In the genomic region with DNA sequence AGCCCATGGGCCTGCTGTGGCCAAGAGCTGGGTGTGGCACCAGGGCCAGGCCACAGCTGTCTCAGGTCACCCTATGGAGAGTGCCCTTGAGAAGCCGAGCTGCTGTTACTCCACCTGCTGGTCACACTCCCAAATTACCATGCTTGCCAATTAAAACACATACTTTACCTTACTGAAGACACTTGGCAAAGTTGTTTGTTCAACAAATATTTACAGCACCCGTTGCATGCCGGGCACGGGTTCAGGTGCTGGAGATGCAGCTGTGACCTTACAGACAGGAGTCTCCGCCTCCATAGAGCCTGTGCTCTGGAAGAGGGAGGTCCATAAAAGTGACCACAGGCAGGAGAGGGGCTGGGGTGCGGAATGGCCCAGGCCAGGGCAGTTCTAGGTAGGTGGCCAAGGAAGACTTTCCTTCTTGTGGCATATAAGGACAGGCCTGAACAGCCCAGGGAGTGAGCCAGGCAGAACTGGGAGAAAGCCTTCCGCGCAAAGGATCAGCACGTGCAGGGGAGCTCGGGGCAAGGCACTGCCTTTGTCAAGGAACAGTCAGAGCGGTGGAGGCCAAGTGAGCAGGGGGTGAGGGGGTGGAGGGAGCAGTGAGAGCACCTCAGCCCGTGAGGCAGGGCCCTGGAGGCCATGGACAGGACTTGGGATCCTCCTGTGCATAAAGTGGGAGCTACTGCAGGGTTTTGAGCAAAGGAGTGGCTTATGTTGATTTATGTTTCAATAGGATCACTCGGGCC, we compare ENCODE assay signal across 1 cellular context.
TF ChIP-seq lines count a peak whose summit lies in the region.

No MANE protein-coding gene starts in this region.

TF ChIP-seq in GM23338, 12 proteins besides CTCF, POLR2A, EP300 and RAD21 (continued from another document):
- TF ChIP-seq, protein P1, sequence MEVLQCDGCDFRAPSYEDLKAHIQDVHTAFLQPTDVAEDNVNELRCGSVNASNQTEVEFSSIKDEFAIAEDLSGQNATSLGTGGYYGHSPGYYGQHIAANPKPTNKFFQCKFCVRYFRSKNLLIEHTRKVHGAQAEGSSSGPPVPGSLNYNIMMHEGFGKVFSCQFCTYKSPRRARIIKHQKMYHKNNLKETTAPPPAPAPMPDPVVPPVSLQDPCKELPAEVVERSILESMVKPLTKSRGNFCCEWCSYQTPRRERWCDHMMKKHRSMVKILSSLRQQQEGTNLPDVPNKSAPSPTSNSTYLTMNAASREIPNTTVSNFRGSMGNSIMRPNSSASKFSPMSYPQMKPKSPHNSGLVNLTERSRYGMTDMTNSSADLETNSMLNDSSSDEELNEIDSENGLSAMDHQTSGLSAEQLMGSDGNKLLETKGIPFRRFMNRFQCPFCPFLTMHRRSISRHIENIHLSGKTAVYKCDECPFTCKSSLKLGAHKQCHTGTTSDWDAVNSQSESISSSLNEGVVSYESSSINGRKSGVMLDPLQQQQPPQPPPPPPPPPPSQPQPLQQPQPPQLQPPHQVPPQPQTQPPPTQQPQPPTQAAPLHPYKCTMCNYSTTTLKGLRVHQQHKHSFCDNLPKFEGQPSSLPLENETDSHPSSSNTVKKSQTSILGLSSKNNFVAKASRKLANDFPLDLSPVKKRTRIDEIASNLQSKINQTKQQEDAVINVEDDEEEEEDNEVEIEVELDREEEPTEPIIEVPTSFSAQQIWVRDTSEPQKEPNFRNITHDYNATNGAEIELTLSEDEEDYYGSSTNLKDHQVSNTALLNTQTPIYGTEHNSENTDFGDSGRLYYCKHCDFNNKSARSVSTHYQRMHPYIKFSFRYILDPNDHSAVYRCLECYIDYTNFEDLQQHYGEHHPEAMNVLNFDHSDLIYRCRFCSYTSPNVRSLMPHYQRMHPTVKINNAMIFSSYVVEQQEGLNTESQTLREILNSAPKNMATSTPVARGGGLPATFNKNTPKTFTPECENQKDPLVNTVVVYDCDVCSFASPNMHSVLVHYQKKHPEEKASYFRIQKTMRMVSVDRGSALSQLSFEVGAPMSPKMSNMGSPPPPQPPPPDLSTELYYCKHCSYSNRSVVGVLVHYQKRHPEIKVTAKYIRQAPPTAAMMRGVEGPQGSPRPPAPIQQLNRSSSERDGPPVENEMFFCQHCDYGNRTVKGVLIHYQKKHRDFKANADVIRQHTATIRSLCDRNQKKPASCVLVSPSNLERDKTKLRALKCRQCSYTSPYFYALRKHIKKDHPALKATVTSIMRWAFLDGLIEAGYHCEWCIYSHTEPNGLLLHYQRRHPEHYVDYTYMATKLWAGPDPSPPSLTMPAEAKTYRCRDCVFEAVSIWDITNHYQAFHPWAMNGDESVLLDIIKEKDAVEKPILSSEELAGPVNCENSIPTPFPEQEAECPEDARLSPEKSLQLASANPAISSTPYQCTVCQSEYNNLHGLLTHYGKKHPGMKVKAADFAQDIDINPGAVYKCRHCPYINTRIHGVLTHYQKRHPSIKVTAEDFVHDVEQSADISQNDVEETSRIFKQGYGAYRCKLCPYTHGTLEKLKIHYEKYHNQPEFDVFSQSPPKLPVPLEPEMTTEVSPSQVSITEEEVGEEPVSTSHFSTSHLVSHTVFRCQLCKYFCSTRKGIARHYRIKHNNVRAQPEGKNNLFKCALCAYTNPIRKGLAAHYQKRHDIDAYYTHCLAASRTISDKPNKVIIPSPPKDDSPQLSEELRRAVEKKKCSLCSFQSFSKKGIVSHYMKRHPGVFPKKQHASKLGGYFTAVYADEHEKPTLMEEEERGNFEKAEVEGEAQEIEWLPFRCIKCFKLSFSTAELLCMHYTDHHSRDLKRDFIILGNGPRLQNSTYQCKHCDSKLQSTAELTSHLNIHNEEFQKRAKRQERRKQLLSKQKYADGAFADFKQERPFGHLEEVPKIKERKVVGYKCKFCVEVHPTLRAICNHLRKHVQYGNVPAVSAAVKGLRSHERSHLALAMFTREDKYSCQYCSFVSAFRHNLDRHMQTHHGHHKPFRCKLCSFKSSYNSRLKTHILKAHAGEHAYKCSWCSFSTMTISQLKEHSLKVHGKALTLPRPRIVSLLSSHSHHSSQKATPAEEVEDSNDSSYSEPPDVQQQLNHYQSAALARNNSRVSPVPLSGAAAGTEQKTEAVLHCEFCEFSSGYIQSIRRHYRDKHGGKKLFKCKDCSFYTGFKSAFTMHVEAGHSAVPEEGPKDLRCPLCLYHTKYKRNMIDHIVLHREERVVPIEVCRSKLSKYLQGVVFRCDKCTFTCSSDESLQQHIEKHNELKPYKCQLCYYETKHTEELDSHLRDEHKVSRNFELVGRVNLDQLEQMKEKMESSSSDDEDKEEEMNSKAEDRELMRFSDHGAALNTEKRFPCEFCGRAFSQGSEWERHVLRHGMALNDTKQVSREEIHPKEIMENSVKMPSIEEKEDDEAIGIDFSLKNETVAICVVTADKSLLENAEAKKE (CRISPR knock-in tag; IDR thresholded peaks at IDR 0.05): no peak
- TF ChIP-seq CREB1 (CRISPR knock-in tag; IDR thresholded peaks at IDR 0.05; ENCODE audit: low read depth): no peak
- TF ChIP-seq ZNF331 (CRISPR knock-in tag; IDR thresholded peaks at IDR 0.05; ENCODE audit: low read depth): no peak
- TF ChIP-seq, protein P2, sequence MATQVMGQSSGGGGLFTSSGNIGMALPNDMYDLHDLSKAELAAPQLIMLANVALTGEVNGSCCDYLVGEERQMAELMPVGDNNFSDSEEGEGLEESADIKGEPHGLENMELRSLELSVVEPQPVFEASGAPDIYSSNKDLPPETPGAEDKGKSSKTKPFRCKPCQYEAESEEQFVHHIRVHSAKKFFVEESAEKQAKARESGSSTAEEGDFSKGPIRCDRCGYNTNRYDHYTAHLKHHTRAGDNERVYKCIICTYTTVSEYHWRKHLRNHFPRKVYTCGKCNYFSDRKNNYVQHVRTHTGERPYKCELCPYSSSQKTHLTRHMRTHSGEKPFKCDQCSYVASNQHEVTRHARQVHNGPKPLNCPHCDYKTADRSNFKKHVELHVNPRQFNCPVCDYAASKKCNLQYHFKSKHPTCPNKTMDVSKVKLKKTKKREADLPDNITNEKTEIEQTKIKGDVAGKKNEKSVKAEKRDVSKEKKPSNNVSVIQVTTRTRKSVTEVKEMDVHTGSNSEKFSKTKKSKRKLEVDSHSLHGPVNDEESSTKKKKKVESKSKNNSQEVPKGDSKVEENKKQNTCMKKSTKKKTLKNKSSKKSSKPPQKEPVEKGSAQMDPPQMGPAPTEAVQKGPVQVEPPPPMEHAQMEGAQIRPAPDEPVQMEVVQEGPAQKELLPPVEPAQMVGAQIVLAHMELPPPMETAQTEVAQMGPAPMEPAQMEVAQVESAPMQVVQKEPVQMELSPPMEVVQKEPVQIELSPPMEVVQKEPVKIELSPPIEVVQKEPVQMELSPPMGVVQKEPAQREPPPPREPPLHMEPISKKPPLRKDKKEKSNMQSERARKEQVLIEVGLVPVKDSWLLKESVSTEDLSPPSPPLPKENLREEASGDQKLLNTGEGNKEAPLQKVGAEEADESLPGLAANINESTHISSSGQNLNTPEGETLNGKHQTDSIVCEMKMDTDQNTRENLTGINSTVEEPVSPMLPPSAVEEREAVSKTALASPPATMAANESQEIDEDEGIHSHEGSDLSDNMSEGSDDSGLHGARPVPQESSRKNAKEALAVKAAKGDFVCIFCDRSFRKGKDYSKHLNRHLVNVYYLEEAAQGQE (IDR thresholded peaks at IDR 0.05; ENCODE audit: unreplicated experiment): no peak
